In the genomic region with DNA sequence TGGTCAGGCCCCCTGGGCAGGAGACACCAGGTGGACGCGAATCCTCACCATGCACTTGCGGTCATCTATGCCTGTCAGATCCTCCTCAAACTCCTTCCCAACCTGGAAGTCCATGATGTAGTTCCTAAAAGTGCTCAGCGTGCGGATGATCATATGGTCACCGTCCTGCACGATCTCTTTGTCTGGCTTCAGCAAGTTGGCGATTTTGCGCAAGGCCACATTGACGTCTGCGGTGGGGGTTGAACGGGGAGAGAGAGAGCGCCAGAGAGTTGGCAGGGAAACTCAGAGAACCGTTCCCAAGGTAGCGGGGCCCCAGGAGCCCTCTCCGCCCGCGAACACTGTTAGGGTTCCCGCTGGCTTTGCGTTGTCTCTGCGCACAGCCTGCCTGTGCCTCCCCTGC, we compare ENCODE assay signal across 9 cellular contexts. TPM values are rescaled to one million over a fixed set of nuclear protein-coding genes. Genes with fewer than 3 reads are reported as not detected.
DNase-seq lines count a peak whose midpoint lies in the region; ATAC-seq and TF ChIP-seq lines count a peak whose summit lies in the region.
"Had no signal": no experiment of that assay in that cellular context is flagged by ENCODE, and none has a peak within 500 bp of the region (broad histone marks: within the 10 kb centered on the region; RNA-seq: fewer than 3 reads in every experiment).

No MANE protein-coding gene starts in this region.

- H2AFZ ChIP-seq in parathyroid adenoma (peak overlapping the region; percentile 99), PC-3 (ENCODE audit: low read length) (no peak overlapping the region)

- peak in 1 of 2 donors; percentile 79 for DNase-seq in ascending aorta (ENCODE audit: low spot score in 2 of 2)
- peak; percentile 58 for DNase-seq in left cardiac atrium
- DNase-seq in PC-3, result no peak
- DNase-seq in NCI-H1436 (lab: John Stamatoyannopoulos, UW), result no peak
- DNase-seq in NCI-H1694 (lab: John Stamatoyannopoulos, UW), result no peak
- DNase-seq: activated CD4-positive, CD25-positive, alpha-beta regulatory T cell had no signal

- H3K4me1 ChIP-seq in BLaER1 (peaks cover 45% of the 10 kb centered on the region), ascending aorta (peaks cover 10 to 40% of the 10 kb centered on the region in 2 donors), parathyroid adenoma (peaks cover 32% of the 10 kb centered on the region), PC-3 (ENCODE audit: insufficient read depth, low read length) (peaks cover 21% of the 10 kb centered on the region)

- no peak overlapping the region for H3K9ac ChIP-seq in BLaER1
- H3K9ac ChIP-seq in parathyroid adenoma, result no peak overlapping the region
- H3K9ac ChIP-seq in PC-3 (ENCODE audit: low read length), result no peak overlapping the region

- peaks cover 5% of the 10 kb centered on the region for H3K79me2 ChIP-seq in parathyroid adenoma
- H3K79me2 ChIP-seq in PC-3 (ENCODE audit: low read length), result no peaks in the 10 kb centered on the region

- H3K27ac ChIP-seq in BLaER1, result no peak overlapping the region
- H3K27ac ChIP-seq in ascending aorta, result peak overlapping the region; percentile 80 to 84
- H3K27ac ChIP-seq in parathyroid adenoma, result no peak overlapping the region
- H3K27ac ChIP-seq in PC-3 (ENCODE audit: low read length), result no peak overlapping the region

- no peaks in the 10 kb centered on the region for H3F3A ChIP-seq in PC-3 (ENCODE audit: low read length, unreplicated experiment)

- BruUV-seq in PC-3 (replicated peaks; lab: Mats Ljungman, UMichigan), result no TSS peak

- peak overlapping the region; percentile 94 for H3K4me2 ChIP-seq in BLaER1
- H3K4me2 ChIP-seq in parathyroid adenoma (ENCODE audit: low read length), result peak overlapping the region; percentile 63
- H3K4me2 ChIP-seq in PC-3 (ENCODE audit: low read length), result no peak overlapping the region

- H3K4me3 ChIP-seq in BLaER1, result peak overlapping the region; percentile 67
- peak overlapping the region; percentile 61 to 81 for H3K4me3 ChIP-seq in ascending aorta
- peak overlapping the region; percentile 58 for H3K4me3 ChIP-seq in parathyroid adenoma (ENCODE audit: low read depth, low read length)
- no peak overlapping the region for H3K4me3 ChIP-seq in PC-3 (ENCODE audit: low read length)

- H3K9me3 ChIP-seq in BLaER1, result no peaks in the 10 kb centered on the region
- no peaks in the 10 kb centered on the region for H3K9me3 ChIP-seq in ascending aorta
- no peaks in the 10 kb centered on the region for H3K9me3 ChIP-seq in parathyroid adenoma (ENCODE audit: control insufficient read depth, low read length)
- H3K9me3 ChIP-seq in PC-3 (ENCODE audit: low read length), result no peaks in the 10 kb centered on the region

- peaks cover 35% of the 10 kb centered on the region for H3K27me3 ChIP-seq in BLaER1
- H3K27me3 ChIP-seq in ascending aorta, result no peaks in the 10 kb centered on the region
- H3K27me3 ChIP-seq in parathyroid adenoma (ENCODE audit: control insufficient read depth, insufficient read depth, low read length), result no peaks in the 10 kb centered on the region
- no peaks in the 10 kb centered on the region for H3K27me3 ChIP-seq in PC-3 (ENCODE audit: low read length)

- H3K36me3 ChIP-seq in BLaER1, result no peaks in the 10 kb centered on the region
- H3K36me3 ChIP-seq in ascending aorta, result no peaks in the 10 kb centered on the region
- H3K36me3 ChIP-seq in parathyroid adenoma (ENCODE audit: control insufficient read depth, insufficient read depth, low read length), result no peaks in the 10 kb centered on the region
- H3K36me3 ChIP-seq in PC-3 (ENCODE audit: low read depth, low read length), result no peaks in the 10 kb centered on the region

- POLR2A ChIA-PET in PC-3 (lab: Charles Lee; ENCODE audit: unreplicated experiment), result no interaction called here

- no peaks in the 10 kb centered on the region for H4K20me1 ChIP-seq in BLaER1
- H4K20me1 ChIP-seq in PC-3 (ENCODE audit: low read length), result no peaks in the 10 kb centered on the region

- CTCF ChIA-PET in PC-3 (lab: Charles Lee), result no interaction called here

- peak; percentile 3 to 41 for ATAC-seq in left cardiac atrium
- no peak for ATAC-seq in HG02970 (IDR thresholded peaks at IDR 0.05; ENCODE audit: low FRiP score, unreplicated experiment)
- ATAC-seq in PC-3, result no peak

- intact Hi-C loops in ascending aorta (cut with DNase I), result loop anchor here (5.0 to 10.0 kb wide), 2 partner anchors 139 to 1746 kb away; partner anchors contain the start of gene NMNAT3
- intact Hi-C loops in left cardiac atrium (cut with DNase I), result no loop called here
- intact Hi-C loops in PC-3 (cut with micrococcal nuclease), result no loop called here

- no peak for TF ChIP-seq CTCF in ascending aorta (IDR thresholded peaks at IDR 0.05)
- no peak for TF ChIP-seq CTCF in parathyroid adenoma (IDR thresholded peaks at IDR 0.05)
- no peak for TF ChIP-seq CTCF in PC-3 (conservative IDR thresholded peaks at IDR 0.05; ENCODE audit: low read depth, low read length)

- no peaks in the 10 kb centered on the region for H3K9me2 ChIP-seq in PC-3 (replicated peaks; ENCODE audit: low read length)

RNA-seq across cellular contexts. Expression of gene RBP1, which starts 0.8 kb away (rescaled TPM):
- 2.1 TPM for total RNA-seq in ascending aorta
- 10 to 100 TPM; 25.6 to 44.4 TPM for total RNA-seq in left cardiac atrium
- total RNA-seq in PC-3 (2014; rRNA removed), result not detected in 2 replicates

Comparison
In these comparisons a context has a peak if more than half of its experiments do, and no peak if none do; other contexts are left out.
1. H3K27ac ChIP-seq: peak in ascending aorta (2 of 2); none in BLaER1 (single experiment), parathyroid adenoma (single experiment) and PC-3 (single experiment).
2. ATAC-seq: peak in left cardiac atrium (2 of 2); none in HG02970 (single experiment) and PC-3 (single experiment).